Comparison of ENCODE assay signal across 11 cellular contexts in the genomic region with DNA sequence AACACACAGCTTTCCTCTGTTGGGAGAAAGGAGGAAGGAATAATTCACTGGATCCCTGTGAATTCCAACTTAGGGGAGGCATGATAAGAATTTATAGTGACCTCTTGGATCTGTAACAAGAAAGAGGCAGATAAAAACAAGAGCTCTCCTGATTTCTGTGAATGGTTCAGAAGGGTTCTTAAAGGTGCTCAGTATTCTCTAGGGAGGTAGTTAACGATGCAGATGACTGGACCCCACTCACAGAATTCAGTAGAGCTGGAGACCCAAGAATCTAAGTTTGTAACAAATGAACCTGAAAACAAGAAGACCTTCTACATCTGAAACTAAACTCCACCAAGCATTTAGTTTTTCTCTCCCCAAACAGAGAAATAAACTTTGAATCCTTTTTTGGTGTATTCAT.
"Had no signal": no experiment of that assay in that cellular context is flagged by ENCODE, and none has a peak within 500 bp of the region (broad histone marks: within the 10 kb centered on the region; RNA-seq: fewer than 3 reads in every experiment).

No MANE protein-coding gene starts in this region.

- H3K27ac ChIP-seq: foreskin keratinocyte had no signal

- H3K36me3 Mint-ChIP-seq: naive thymus-derived CD8-positive, alpha-beta T cell had no signal

- DNase-seq: activated CD4-positive, alpha-beta T cell treated with anti-CD3 and anti-CD28 coated beads, Interleukin-2, amount 10 ng/mL, durations not matched to agents 24 days and 14 days; activated naive CD4-positive, alpha-beta T cell treated with anti-CD3 and anti-CD28 coated beads for 36 hours; foreskin keratinocyte; mammary epithelial cell; naive thymus-derived CD8-positive, alpha-beta T cell; posterior cingulate gyrus; right cardiac atrium; small intestine; trophoblast cell had no signal

- H3K4me3 Mint-ChIP-seq: activated CD4-positive, alpha-beta T cell treated with anti-CD3 and anti-CD28 coated beads, Interleukin-2, amount 10 ng/mL, durations not matched to agents 24 days and 14 days; activated naive CD4-positive, alpha-beta T cell treated with anti-CD3 and anti-CD28 coated beads for 36 hours; naive thymus-derived CD8-positive, alpha-beta T cell had no signal

- ATAC-seq: activated T-helper 17 cell treated with anti-CD3 and anti-CD28 coated beads, Interleukin-2, amount 50 U/mL, for 72 hours; foreskin keratinocyte; naive thymus-derived CD8-positive, alpha-beta T cell; right cardiac atrium had no signal

- FAIRE-seq: astrocyte, small intestine had no signal

- H3K27me3 ChIP-seq: foreskin keratinocyte had no signal

- H3K27ac Mint-ChIP-seq: activated CD4-positive, alpha-beta T cell treated with anti-CD3 and anti-CD28 coated beads, Interleukin-2, amount 10 ng/mL, durations not matched to agents 24 days and 14 days; activated naive CD4-positive, alpha-beta T cell treated with anti-CD3 and anti-CD28 coated beads for 36 hours; activated T-helper 17 cell treated with anti-CD3 and anti-CD28 coated beads, Interleukin-2, amount 50 U/mL, for 72 hours had no signal

- H3K27me3 Mint-ChIP-seq: activated CD4-positive, alpha-beta T cell treated with anti-CD3 and anti-CD28 coated beads, Interleukin-2, amount 10 ng/mL, durations not matched to agents 24 days and 14 days; activated T-helper 17 cell treated with anti-CD3 and anti-CD28 coated beads, Interleukin-2, amount 50 U/mL, for 72 hours; naive thymus-derived CD8-positive, alpha-beta T cell had no signal
